ENCODE assay signal across 16 cellular contexts in genomic region chr5:74243634-74244033, GRCh38.
DNase-seq lines count a peak whose midpoint lies in the region; ATAC-seq and TF ChIP-seq lines count a peak whose summit lies in the region.
"Had no signal": no experiment of that assay in that cellular context is flagged by ENCODE, and none has a peak within 500 bp of the region (broad histone marks: within the 10 kb centered on the region; RNA-seq: fewer than 3 reads in every experiment).

No MANE protein-coding gene starts in this region.

- intact Hi-C loops in psoas muscle (cut with DNase I): no loop called here

- H4K20me1 ChIP-seq in hepatocyte (ENCODE audit: insufficient read depth, poor library complexity, severe bottlenecking): no peaks in the 10 kb centered on the region

- H3K27ac ChIP-seq in VCaP (peak overlapping the region; percentile 31; the same call in 1 of the 2 replicates), hepatocyte (peak overlapping the region; percentile 10), psoas muscle (no peak overlapping the region)
- H3K27ac ChIP-seq: skin epidermis, WERI-Rb-1 had no signal

- 60% methylated on average over 2 of the region's 2 CpGs for WGBS in hepatocyte (ENCODE audit: low lambda C conversion rate, missing lambda C conversion rate)
- 60 to 68% (median 67%) methylated on average over 2 of the region's 2 CpGs for WGBS in psoas muscle, 3 donors

- DNase-seq in DMS53 (lab: John Stamatoyannopoulos, UW) (peak; percentile 51), M059J (ENCODE audit: low read depth) (peak; percentile 53), hepatocyte (ENCODE audit: low spot score) (no peak), psoas muscle (no peak), NCI-H510A (lab: John Stamatoyannopoulos, UW) (no peak)
- DNase-seq in activated CD4-positive, CD25-positive, alpha-beta regulatory T cell (lab: John Stamatoyannopoulos, UW): no peak
- DNase-seq: aorta; hypothalamus; left cardiac atrium; NCI-H1092; stimulated activated naive CD4-positive, alpha-beta T cell treated with Interleukin-2 at 50 U/mL for 16 hours; WERI-Rb-1 had no signal

- H2AFZ ChIP-seq in hepatocyte: no peak overlapping the region

- H3K36me3 ChIP-seq in hepatocyte (replicated peaks; ENCODE audit: insufficient read depth, low read depth) (no peaks in the 10 kb centered on the region), psoas muscle (ENCODE audit: insufficient read depth in 1 of 2, low read depth in 1 of 2) (no peaks in the 10 kb centered on the region)
- H3K36me3 ChIP-seq: WERI-Rb-1 had no signal

- H3K4me1 ChIP-seq in hepatocyte (ENCODE audit: insufficient read depth): peaks cover 15% of the 10 kb centered on the region
- H3K4me1 ChIP-seq in psoas muscle: peaks cover 15% of the 10 kb centered on the region

- TF ChIP-seq CTCF in VCaP (conservative IDR thresholded peaks at IDR 0.05): no peak
- TF ChIP-seq CTCF in hepatocyte (IDR thresholded peaks at IDR 0.05; ENCODE audit: poor library complexity): no peak
- TF ChIP-seq CTCF in psoas muscle (IDR thresholded peaks at IDR 0.05): no peak

- H3K9me3 ChIP-seq in hepatocyte (ENCODE audit: low read depth) (no peaks in the 10 kb centered on the region), psoas muscle (no peaks in the 10 kb centered on the region)

- ATAC-seq in HG02759 (IDR thresholded peaks at IDR 0.05; ENCODE audit: unreplicated experiment): no peak
- no peak for ATAC-seq in psoas muscle
- ATAC-seq: left cardiac atrium, Panc1 had no signal

- no peak overlapping the region for H3K4me3 ChIP-seq in hepatocyte
- H3K4me3 ChIP-seq in psoas muscle: no peak overlapping the region
- H3K4me3 ChIP-seq: skin epidermis had no signal

- no peak overlapping the region for H3K4me2 ChIP-seq in hepatocyte

- H3K79me2 ChIP-seq in hepatocyte: no peaks in the 10 kb centered on the region

- no peaks in the 10 kb centered on the region for H3K9me2 ChIP-seq in hepatocyte (replicated peaks; ENCODE audit: insufficient read depth)

- H3K27me3 ChIP-seq in hepatocyte (no peaks in the 10 kb centered on the region), psoas muscle (ENCODE audit: insufficient read depth in 3 of 3, low read length in 2 of 3) (no peaks in the 10 kb centered on the region)

Comparison
In these comparisons a context has a peak if more than half of its experiments do, and no peak if none do; other contexts are left out.
1. DNase-seq: peak in DMS53 (single experiment) and M059J (single experiment); none in hepatocyte (single experiment), psoas muscle (0 of 2), NCI-H510A (single experiment) and activated CD4-positive, CD25-positive, alpha-beta regulatory T cell (0 of 4).